Comparison of ENCODE assay signal across 10 cellular contexts in genomic region chr17:78329263-78330059, GRCh38. TPM values are rescaled to one million over a fixed set of nuclear protein-coding genes. Genes with fewer than 3 reads are reported as not detected.
DNase-seq lines count a peak whose midpoint lies in the region; ATAC-seq, FAIRE-seq and TF ChIP-seq lines count a peak whose summit lies in the region.
"Had no signal": no experiment of that assay in that cellular context is flagged by ENCODE, and none has a peak within 500 bp of the region (broad histone marks: within the 10 kb centered on the region; RNA-seq: fewer than 3 reads in every experiment).

No MANE protein-coding gene starts in this region.

- H3K4me3 ChIP-seq in bronchial epithelial cell (ENCODE audit: low read depth, low read length) = no peak overlapping the region
- no peak overlapping the region for H3K4me3 ChIP-seq in testis

- 79 to 81% methylated on average over 10 to 15 of the region's 16 CpGs for WGBS in testis, 2 donors

- H3K36me3 ChIP-seq in bronchial epithelial cell (ENCODE audit: control insufficient read depth, insufficient read depth, low read length) = no peaks in the 10 kb centered on the region
- no peaks in the 10 kb centered on the region for H3K36me3 ChIP-seq in testis (ENCODE audit: low read depth, missing control alignments)

- TF ChIP-seq CTCF in bronchial epithelial cell (IDR thresholded peaks at IDR 0.05; ENCODE audit: insufficient read depth, low read length, severe bottlenecking) = no peak
- TF ChIP-seq CTCF in testis (IDR thresholded peaks at IDR 0.05) = no peak

- no peak overlapping the region for H3K27ac ChIP-seq in testis

- ATAC-seq in sciatic nerve (peak; percentile 6), HG03460 (IDR thresholded peaks at IDR 0.05; ENCODE audit: unreplicated experiment) (no peak)

- peaks cover 11% of the 10 kb centered on the region for H3K4me1 ChIP-seq in testis

- H3K27me3 ChIP-seq in bronchial epithelial cell (ENCODE audit: control insufficient read depth, insufficient read depth, low read length) (no peaks in the 10 kb centered on the region), testis (no peaks in the 10 kb centered on the region)

- no peak for FAIRE-seq in bronchial epithelial cell (lab: Jason Lieb, UNC)

- H3K9me3 ChIP-seq in testis = no peaks in the 10 kb centered on the region

- intact Hi-C loops in sciatic nerve (cut with DNase I) (no loop called here), testis (cut with DNase I; ENCODE audit: low total_unique reads) (no loop called here)

- DNase-seq in GF-D8 (lab: John Stamatoyannopoulos, UW) (peak; percentile 36), NCI-H460 (ENCODE audit: extremely low read depth, low read depth) (peak; percentile 69), bronchial epithelial cell (ENCODE audit: low read depth) (peak; percentile 57), sciatic nerve (ENCODE audit: low spot score) (no peak), testis (no peak), inferior parietal cortex (ENCODE audit: extremely low spot score) (no peak), mucosa of gallbladder (ENCODE audit: low spot score) (no peak)
- DNase-seq: amygdala, NCI-H2029 treated with DMSO at 0.1 percent for 48 hours had no signal

- TF ChIP-seq POLR2A in testis (IDR thresholded peaks at IDR 0.05) = no peak

RNA-seq across cellular contexts. Expression of gene SOCS3, which starts 30.4 kb away (rescaled TPM):
- 404 and 479 TPM in 2 replicates for total RNA-seq in NCI-H460 (2014; rRNA removed; shearing (Covaris generic))
- 239 and 275 TPM in 2 replicates for polyA plus RNA-seq in NCI-H460 (2014; cell fraction: nucleus; rRNA removed)
- 10.0 and 13.7 TPM in 2 replicates for total RNA-seq in bronchial epithelial cell
- 144 TPM for total RNA-seq in sciatic nerve
- total RNA-seq in testis = 10 to 100 TPM in 1 of 2 donors, 1 to 10 TPM in 1; 2.2 to 17.8 TPM
- polyA plus RNA-seq in testis (ENCODE audit: insufficient read depth, low read depth, low replicate concordance) = 9.6 TPM
- 11.9 TPM for total RNA-seq in mucosa of gallbladder

RNA-seq across cellular contexts. Expression of gene PGS1, which starts 49.0 kb away (rescaled TPM):
- total RNA-seq in NCI-H460 (2014; rRNA removed; shearing (Covaris generic)) = 27.5 and 30.5 TPM in 2 replicates
- polyA plus RNA-seq in NCI-H460 (2014; cell fraction: nucleus; rRNA removed) = 123 and 146 TPM in 2 replicates
- 22.5 and 25.8 TPM in 2 replicates for total RNA-seq in bronchial epithelial cell
- 59.2 TPM for total RNA-seq in sciatic nerve
- total RNA-seq in testis = 10 to 100 TPM; 50.4 to 58.4 TPM
- 34.9 TPM for polyA plus RNA-seq in testis (ENCODE audit: insufficient read depth, low read depth, low replicate concordance)
- 40.4 TPM for total RNA-seq in mucosa of gallbladder

Comparison
In these comparisons a context has a peak if more than half of its experiments do, and no peak if none do; other contexts are left out.
1. DNase-seq: peak in GF-D8 (single experiment), NCI-H460 (single experiment) and bronchial epithelial cell (single experiment); none in sciatic nerve (single experiment), testis (single experiment), inferior parietal cortex (single experiment) and mucosa of gallbladder (single experiment).